Comparison of ENCODE assay signal across 9 cellular contexts in genomic region chr18:70172225-70172624, GRCh38. TPM values are rescaled to one million over a fixed set of nuclear protein-coding genes. Genes with fewer than 3 reads are reported as not detected.
A peak's percentile ranks its signal among the peaks of the same experiment; 100 is the strongest.
DNase-seq lines count a peak whose midpoint lies in the region; ATAC-seq, FAIRE-seq and TF ChIP-seq lines count a peak whose summit lies in the region.
"Had no signal": no experiment of that assay in that cellular context is flagged by ENCODE, and none has a peak within 500 bp of the region (broad histone marks: within the 10 kb centered on the region; RNA-seq: fewer than 3 reads in every experiment).

No MANE protein-coding gene starts in this region.

- no peaks in the 10 kb centered on the region for H3K79me2 ChIP-seq in Loucy (ENCODE audit: insufficient read depth, low read length)

- no peak overlapping the region for H2BK120ac ChIP-seq in mesenchymal stem cell (ENCODE audit: low read depth, low read length)

- peak; percentile 45 for TF ChIP-seq CTCF in Loucy (conservative IDR thresholded peaks at IDR 0.05; ENCODE audit: low read length)

- intact Hi-C loops in posterior cingulate gyrus (cut with DNase I), result no loop called here

- H2AFZ ChIP-seq in Loucy (ENCODE audit: low read length), result no peak overlapping the region
- no peak overlapping the region for H2AFZ ChIP-seq in mesenchymal stem cell (ENCODE audit: low read depth, low read length)

- no peak overlapping the region for H2BK5ac ChIP-seq in mesenchymal stem cell (ENCODE audit: low read depth, low read length, poor library complexity, severe bottlenecking)

- H4K91ac ChIP-seq in mesenchymal stem cell (ENCODE audit: low read length), result no peak overlapping the region

- no peaks in the 10 kb centered on the region for H3F3A ChIP-seq in Loucy (ENCODE audit: low read depth)

- H3K27ac ChIP-seq in mesenchymal stem cell (ENCODE audit: low read length, poor library complexity, severe bottlenecking), result no peak overlapping the region

- H3K23ac ChIP-seq in mesenchymal stem cell (ENCODE audit: low read length in 2 of 2), result no peak overlapping the region

- H3K4me2 ChIP-seq in Loucy (ENCODE audit: low read depth, low read length, poor library complexity, severe bottlenecking) (no peak overlapping the region), mesenchymal stem cell (ENCODE audit: low read length, poor library complexity, severe bottlenecking) (no peak overlapping the region)

- H3K27me3 ChIP-seq in Loucy (ENCODE audit: insufficient read depth, low read length, poor library complexity, severe bottlenecking), result no peaks in the 10 kb centered on the region
- no peaks in the 10 kb centered on the region for H3K27me3 ChIP-seq in mesenchymal stem cell (ENCODE audit: control insufficient read depth in 1 of 2, insufficient read depth in 1 of 2, low read length in 2 of 2)

- no peaks in the 10 kb centered on the region for H3K9me3 ChIP-seq in Loucy (ENCODE audit: insufficient read depth, low read depth, low read length)
- no peaks in the 10 kb centered on the region for H3K9me3 ChIP-seq in mesenchymal stem cell (ENCODE audit: control insufficient read depth, low read length)

- H3K18ac ChIP-seq in mesenchymal stem cell (ENCODE audit: low read depth in 1 of 2, low read length in 2 of 2), result no peak overlapping the region

- H3K9ac ChIP-seq in Loucy (ENCODE audit: low read depth, low read length, poor library complexity, severe bottlenecking), result no peak overlapping the region
- H3K9ac ChIP-seq in mesenchymal stem cell (ENCODE audit: low read length), result no peak overlapping the region

- no peak overlapping the region for H2BK15ac ChIP-seq in mesenchymal stem cell (ENCODE audit: low read depth, poor library complexity, severe bottlenecking)

- H3K4ac ChIP-seq in mesenchymal stem cell (ENCODE audit: low read depth in 1 of 2, low read length in 2 of 2), result no peak overlapping the region

- H2AK5ac ChIP-seq in mesenchymal stem cell (ENCODE audit: low read length, severe bottlenecking), result no peak overlapping the region

- H3K4me1 ChIP-seq in Loucy (ENCODE audit: insufficient read depth, low read length, poor library complexity, severe bottlenecking) (no peaks in the 10 kb centered on the region), mesenchymal stem cell (ENCODE audit: control insufficient read depth, insufficient read depth, low read depth, low read length) (no peaks in the 10 kb centered on the region)

- H4K20me1 ChIP-seq in Loucy (ENCODE audit: insufficient read depth, low read length, poor library complexity, severe bottlenecking), result no peaks in the 10 kb centered on the region

- H2BK12ac ChIP-seq in mesenchymal stem cell (ENCODE audit: low read length in 2 of 2), result no peak overlapping the region

- DNase-seq in mesenchymal stem cell (peak; percentile 22), nucleus accumbens (lab: John Stamatoyannopoulos, UW) (no peak), posterior cingulate gyrus (no peak)
- DNase-seq: activated CD4-positive, alpha-beta T cell treated with anti-CD3 and anti-CD28 coated beads for 1 hour; MV-4-11 had no signal

- no peak for ATAC-seq in GM19324 (IDR thresholded peaks at IDR 0.05; ENCODE audit: low FRiP score, unreplicated experiment)

- H3K4me3 ChIP-seq in Loucy (ENCODE audit: low read length, poor library complexity, severe bottlenecking) (no peak overlapping the region), mesenchymal stem cell (ENCODE audit: insufficient read depth in 1 of 2, low read depth in 1 of 2, low read length in 2 of 2) (no peak overlapping the region)

- FAIRE-seq in G401.6 (lab: Jason Lieb, UNC) (peak; percentile 90), colon (lab: Jason Lieb, UNC) (peak; percentile 31)

- H3K9me2 ChIP-seq in Loucy (replicated peaks; ENCODE audit: low read depth, low read length), result no peaks in the 10 kb centered on the region

- peaks cover 21% of the 10 kb centered on the region; the same call in 1 of the 2 replicates for H3K36me3 ChIP-seq in Loucy (ENCODE audit: insufficient read depth, low read length)
- peaks cover 0 to 4% of the 10 kb centered on the region in 2 experiments for H3K36me3 ChIP-seq in mesenchymal stem cell (ENCODE audit: control insufficient read depth in 1 of 2, insufficient read depth in 2 of 2, low read depth in 1 of 2, low read length in 2 of 2)

- H4K8ac ChIP-seq in mesenchymal stem cell (ENCODE audit: low read length), result no peak overlapping the region

- no peaks in the 10 kb centered on the region for H3K79me1 ChIP-seq in mesenchymal stem cell (replicated peaks; ENCODE audit: low read length, poor library complexity, severe bottlenecking)

- H3K14ac ChIP-seq in mesenchymal stem cell (ENCODE audit: low read length in 2 of 2), result no peak overlapping the region

RNA-seq across cellular contexts. Expression of gene RTTN, which starts 33.3 kb away (rescaled TPM):
- polyA plus RNA-seq in mesenchymal stem cell (2013, experiment 1 of 2), result 3.3 TPM
- 3.1 TPM for polyA plus RNA-seq in mesenchymal stem cell (2013, experiment 2 of 2)
